In the genomic region with DNA sequence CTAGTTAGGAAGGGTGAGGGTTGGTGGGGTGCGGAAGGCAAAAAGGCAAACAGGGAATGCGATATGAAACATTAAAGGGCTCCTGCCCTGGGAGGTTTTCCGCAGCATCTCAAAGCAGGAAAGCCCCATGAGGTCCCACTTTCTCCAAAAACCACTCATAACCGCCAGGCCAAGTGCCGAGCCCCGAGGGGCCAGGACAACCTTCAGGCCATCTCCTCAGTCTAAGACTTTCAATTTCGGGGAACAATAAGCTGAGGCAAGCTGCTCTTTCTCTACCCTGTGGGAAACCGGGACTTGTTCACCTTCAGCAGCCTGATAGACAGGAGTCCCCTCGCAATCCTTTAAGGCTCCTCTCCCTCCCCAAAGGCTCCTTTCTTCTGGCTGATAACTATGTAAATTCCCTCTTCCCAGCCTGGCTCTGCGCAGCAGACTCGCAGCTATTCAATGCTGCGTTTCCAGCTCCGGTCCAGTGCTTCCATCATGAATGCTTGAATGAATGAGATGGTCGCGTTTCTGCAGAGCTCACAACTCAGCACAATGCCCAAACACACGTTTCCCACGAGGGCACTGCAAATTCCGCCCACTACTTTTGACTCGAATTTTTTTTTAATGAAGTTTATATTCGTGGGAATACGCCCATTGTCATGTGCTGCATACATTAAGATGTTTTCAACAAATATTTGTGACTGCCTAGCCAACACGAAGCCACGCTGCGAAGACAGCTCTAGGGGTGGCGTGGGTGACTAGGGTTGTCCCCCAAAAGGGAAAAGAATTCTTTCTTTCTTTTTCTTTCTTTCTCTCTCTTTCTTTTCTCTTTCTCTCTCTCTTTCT, we compare ENCODE assay signal across 8 cellular contexts. TPM values are rescaled to one million over a fixed set of nuclear protein-coding genes. Genes with fewer than 3 reads are reported as not detected.
DNase-seq lines count a peak whose midpoint lies in the region; ATAC-seq and TF ChIP-seq lines count a peak whose summit lies in the region.

No MANE protein-coding gene starts in this region.

- peaks cover 7% of the 10 kb centered on the region for H3K4me1 ChIP-seq in rectal smooth muscle tissue (ENCODE audit: control insufficient read depth, insufficient read depth, low read length)

- no peak overlapping the region for H3K27ac ChIP-seq in rectal smooth muscle tissue (ENCODE audit: low read depth, low read length)

- H3K9ac ChIP-seq in rectal smooth muscle tissue (ENCODE audit: low read length): no peak overlapping the region

- H3K4me3 ChIP-seq in fibroblast of villous mesenchyme (ENCODE audit: low read depth, low read length) (peak overlapping the region; percentile 57), rectal smooth muscle tissue (ENCODE audit: low read length) (peak overlapping the region; percentile 38)

- TF ChIP-seq CTCF in fibroblast of villous mesenchyme (IDR thresholded peaks at IDR 0.05; ENCODE audit: insufficient read depth, low read depth, low read length): no peak

- DNase-seq in Daoy (ENCODE audit: low read depth): peak; percentile 27
- peak; percentile 34 for DNase-seq in NCI-H748 treated with DMSO at 0.1 percent for 48 hours (lab: John Stamatoyannopoulos, UW)
- peak; percentile 27 for DNase-seq in fibroblast of villous mesenchyme (ENCODE audit: low read depth)
- DNase-seq in NCI-H524 treated with DMSO at 0.1 percent for 48 hours (lab: John Stamatoyannopoulos, UW): no peak

- ATAC-seq in HG03280 (IDR thresholded peaks at IDR 0.05; ENCODE audit: unreplicated experiment): no peak
- no peak for ATAC-seq in HG03095 (IDR thresholded peaks at IDR 0.05; ENCODE audit: unreplicated experiment)
- ATAC-seq in HG03135 (IDR thresholded peaks at IDR 0.05; ENCODE audit: unreplicated experiment): no peak

- H3K27me3 ChIP-seq in rectal smooth muscle tissue (ENCODE audit: control insufficient read depth, insufficient read depth, low read length): no peaks in the 10 kb centered on the region

- no peaks in the 10 kb centered on the region for H3K36me3 ChIP-seq in rectal smooth muscle tissue (ENCODE audit: control insufficient read depth, insufficient read depth, low read length)

RNA-seq across cellular contexts. Expression of a gene that starts 1.4 kb away (rescaled TPM):
- 2.6 and 4.4 TPM in 2 replicates for total RNA-seq in Daoy (2014; rRNA removed; shearing (Covaris generic))
- total RNA-seq in fibroblast of villous mesenchyme: 14.5 and 20.7 TPM in 2 replicates
